In genomic region chr20:34337982-34338756, GRCh38 we compare ENCODE assay signal across 16 cellular contexts. TPM values are rescaled to one million over a fixed set of nuclear protein-coding genes. Genes with fewer than 3 reads are reported as not detected.
DNase-seq lines count a peak whose midpoint lies in the region; ATAC-seq, FAIRE-seq and TF ChIP-seq lines count a peak whose summit lies in the region.
"Had no signal": no experiment of that assay in that cellular context is flagged by ENCODE, and none has a peak within 500 bp of the region (broad histone marks: within the 10 kb centered on the region; RNA-seq: fewer than 3 reads in every experiment).

No MANE protein-coding gene starts in this region.

- H3K27me3 ChIP-seq in BLaER1, result no peaks in the 10 kb centered on the region
- H3K27me3 ChIP-seq in OCI-LY1 (ENCODE audit: insufficient read depth, low read length), result no peaks in the 10 kb centered on the region
- H3K27me3 ChIP-seq in brain microvascular endothelial cell (replicated peaks), result no peaks in the 10 kb centered on the region
- no peaks in the 10 kb centered on the region for H3K27me3 ChIP-seq in Caco-2 (replicated peaks; ENCODE audit: control insufficient read depth, insufficient read depth, low read length)
- H3K27me3 ChIP-seq: SJSA1, testis had no signal

- H3K4me1 Mint-ChIP-seq in Caco-2 (ENCODE audit: low read depth, unreplicated experiment), result peaks cover 20% of the 10 kb centered on the region
- peaks cover 6% of the 10 kb centered on the region for H3K4me1 Mint-ChIP-seq in activated naive CD8-positive, alpha-beta T cell treated with anti-CD3 and anti-CD28 coated beads for 36 hours

- H3F3A ChIP-seq in OCI-LY1 (ENCODE audit: insufficient read depth, low read length), result peaks cover 4% of the 10 kb centered on the region

- H3K9me2 ChIP-seq in OCI-LY1 (ENCODE audit: low read depth, low read length), result no peaks in the 10 kb centered on the region

- DNase-seq in GM18507 (ENCODE audit: extremely low spot score, insufficient read length, low read depth) (no peak), brain microvascular endothelial cell (no peak), Caco-2 (no peak), epidermal melanocyte (ENCODE audit: insufficient read length, low spot score) (no peak)
- no peak for DNase-seq in activated naive CD8-positive, alpha-beta T cell treated with anti-CD3 and anti-CD28 coated beads for 36 hours
- DNase-seq: activated CD8-positive, alpha-beta T cell treated with anti-CD3 and anti-CD28 coated beads for 36 hours; foreskin fibroblast; KBM-7; NCI-H2227 treated with DMSO at 0.1 percent for 48 hours; testis had no signal

- ATAC-seq in esophagus mucosa, result peak; percentile 24
- ATAC-seq: activated CD8-positive, alpha-beta T cell treated with anti-CD3 and anti-CD28 coated beads for 36 hours; activated naive CD4-positive, alpha-beta T cell treated with anti-CD3 and anti-CD28 coated beads, Interleukin-2, amount 50 U/mL, for 72 hours; naive thymus-derived CD8-positive, alpha-beta T cell had no signal

- BruUV-seq in Caco-2 (replicated peaks; lab: Mats Ljungman, UMichigan), result no TSS peak

- no peaks in the 10 kb centered on the region for H3K79me2 ChIP-seq in OCI-LY1 (ENCODE audit: insufficient read depth, low read length)

- peak overlapping the region; percentile 89 for H3K27ac ChIP-seq in BLaER1
- H3K27ac ChIP-seq in OCI-LY1 (ENCODE audit: low read depth, low read length, poor library complexity, severe bottlenecking), result peak overlapping the region; percentile 89
- no peak overlapping the region for H3K27ac ChIP-seq in brain microvascular endothelial cell
- H3K27ac ChIP-seq: SJSA1, testis had no signal

- H3K9me3 ChIP-seq in BLaER1 (no peaks in the 10 kb centered on the region), OCI-LY1 (ENCODE audit: low read length) (no peaks in the 10 kb centered on the region), Caco-2 (no peaks in the 10 kb centered on the region)
- H3K9me3 ChIP-seq: SJSA1, testis had no signal

- H4K20me1 ChIP-seq in BLaER1 (no peaks in the 10 kb centered on the region), OCI-LY1 (ENCODE audit: insufficient read depth, low read length) (no peaks in the 10 kb centered on the region)

- CTCF ChIA-PET in Caco-2 (lab: Charles Lee), result interaction anchor here (0.5 to 7.6 kb wide), 5 partner anchors 26 to 748 kb away, joined by 3 to 58 read pairs (median 3); partner anchors contain the start of gene TP53INP2

- no peak overlapping the region for H3K4me3 Mint-ChIP-seq in Caco-2 (ENCODE audit: unreplicated experiment)
- no peak overlapping the region for H3K4me3 Mint-ChIP-seq in activated naive CD8-positive, alpha-beta T cell treated with anti-CD3 and anti-CD28 coated beads for 36 hours
- H3K4me3 Mint-ChIP-seq: activated CD8-positive, alpha-beta T cell treated with anti-CD3 and anti-CD28 coated beads for 36 hours had no signal

- H3K36me3 ChIP-seq in BLaER1 (no peaks in the 10 kb centered on the region), OCI-LY1 (ENCODE audit: insufficient read depth, low read length) (no peaks in the 10 kb centered on the region), brain microvascular endothelial cell (replicated peaks) (no peaks in the 10 kb centered on the region), Caco-2 (ENCODE audit: control insufficient read depth, insufficient read depth, low read length) (no peaks in the 10 kb centered on the region)
- H3K36me3 ChIP-seq: SJSA1 had no signal

- no peaks in the 10 kb centered on the region for H3K36me3 Mint-ChIP-seq in Caco-2 (ENCODE audit: insufficient read depth, unreplicated experiment)
- no peaks in the 10 kb centered on the region for H3K36me3 Mint-ChIP-seq in activated naive CD8-positive, alpha-beta T cell treated with anti-CD3 and anti-CD28 coated beads for 36 hours
- H3K36me3 Mint-ChIP-seq: activated naive CD4-positive, alpha-beta T cell treated with anti-CD3 and anti-CD28 coated beads, Interleukin-2, amount 50 U/mL, for 72 hours; naive thymus-derived CD8-positive, alpha-beta T cell had no signal

- POLR2A ChIA-PET in Caco-2 (lab: Charles Lee), result interaction anchor here (0.5 to 0.7 kb wide), 2 partner anchors 25 to 525 kb away, joined by 3 to 4 read pairs; partner anchors contain the start of gene ITCH

- TF ChIP-seq CTCF in OCI-LY1 (IDR thresholded peaks at IDR 0.05; ENCODE audit: low read length), result no peak
- TF ChIP-seq CTCF in brain microvascular endothelial cell (IDR thresholded peaks at IDR 0.05; ENCODE audit: low read depth, low read length, missing control alignments), result no peak
- TF ChIP-seq CTCF in Caco-2 (IDR thresholded peaks at IDR 0.05; ENCODE audit: insufficient read depth in 1 of 2, low read depth in 1 of 2, low read length in 1 of 2, severe bottlenecking in 1 of 2, unreplicated experiment in 1 of 2), result no peak

- peak overlapping the region; percentile 48; the same call in 1 of the 2 replicates for H2AFZ ChIP-seq in OCI-LY1 (ENCODE audit: low read length)

- H3K4me2 ChIP-seq in BLaER1 (peak overlapping the region; percentile 93), OCI-LY1 (ENCODE audit: low read length) (peak overlapping the region; percentile 78)

- H3K4me1 ChIP-seq in BLaER1 (peaks cover 66% of the 10 kb centered on the region), OCI-LY1 (ENCODE audit: insufficient read depth, low read length, severe bottlenecking) (peaks cover 32% of the 10 kb centered on the region), Caco-2 (peaks cover 25% of the 10 kb centered on the region)

- H3K27me3 Mint-ChIP-seq in Caco-2 (ENCODE audit: insufficient read depth, unreplicated experiment), result no peaks in the 10 kb centered on the region
- no peaks in the 10 kb centered on the region for H3K27me3 Mint-ChIP-seq in activated naive CD8-positive, alpha-beta T cell treated with anti-CD3 and anti-CD28 coated beads for 36 hours
- H3K27me3 Mint-ChIP-seq: activated CD8-positive, alpha-beta T cell treated with anti-CD3 and anti-CD28 coated beads for 36 hours; naive thymus-derived CD8-positive, alpha-beta T cell had no signal

- H3K27ac Mint-ChIP-seq in Caco-2 (ENCODE audit: unreplicated experiment), result no peak overlapping the region
- no peak overlapping the region for H3K27ac Mint-ChIP-seq in activated naive CD8-positive, alpha-beta T cell treated with anti-CD3 and anti-CD28 coated beads for 36 hours
- H3K27ac Mint-ChIP-seq: activated CD8-positive, alpha-beta T cell treated with anti-CD3 and anti-CD28 coated beads for 36 hours; activated naive CD4-positive, alpha-beta T cell treated with anti-CD3 and anti-CD28 coated beads, Interleukin-2, amount 50 U/mL, for 72 hours had no signal

- no peaks in the 10 kb centered on the region for H3K9me3 Mint-ChIP-seq in Caco-2 (ENCODE audit: unreplicated experiment)
- H3K9me3 Mint-ChIP-seq in activated naive CD8-positive, alpha-beta T cell treated with anti-CD3 and anti-CD28 coated beads for 36 hours, result no peaks in the 10 kb centered on the region
- H3K9me3 Mint-ChIP-seq: activated CD8-positive, alpha-beta T cell treated with anti-CD3 and anti-CD28 coated beads for 36 hours; activated naive CD4-positive, alpha-beta T cell treated with anti-CD3 and anti-CD28 coated beads, Interleukin-2, amount 50 U/mL, for 72 hours; naive thymus-derived CD8-positive, alpha-beta T cell had no signal

- intact Hi-C loops in Caco-2 (cut with micrococcal nuclease; ENCODE audit: unreplicated experiment), result no loop called here

- FAIRE-seq in GM18507 (lab: Jason Lieb, UNC), result peak; percentile 89

- H3K9ac ChIP-seq in BLaER1 (peak overlapping the region; percentile 78), OCI-LY1 (ENCODE audit: low read length) (peak overlapping the region; percentile 72)

- H3K4me3 ChIP-seq in BLaER1 (peak overlapping the region; percentile 66), OCI-LY1 (ENCODE audit: low read depth, low read length, poor library complexity, severe bottlenecking) (peak overlapping the region; percentile 67), brain microvascular endothelial cell (ENCODE audit: low read depth, low read length) (no peak overlapping the region), Caco-2 (ENCODE audit: low read depth, low read length) (no peak overlapping the region)
- H3K4me3 ChIP-seq: SJSA1, testis had no signal

- in situ Hi-C loops in brain microvascular endothelial cell (cut with HindIII; ENCODE audit: low pct_ligation_motif_present, low sequenced_read_pairs), result no loop called here

RNA-seq across cellular contexts. Expression of gene ITCH, which starts 24.9 kb away (rescaled TPM):
- 57.5 TPM for total RNA-seq in esophagus mucosa
- 135 and 138 TPM in 2 replicates for total RNA-seq in Caco-2 (2022)
- total RNA-seq in activated naive CD8-positive, alpha-beta T cell treated with anti-CD3 and anti-CD28 coated beads for 36 hours, result 10 to 100 TPM; 45.1 to 55.2 TPM

RNA-seq across cellular contexts. Expression of gene AHCY, which starts 35.0 kb away (rescaled TPM):
- total RNA-seq in esophagus mucosa (138 TPM), Caco-2 (2022) (665 and 691 TPM in 2 replicates)
- 100 to 1,000 TPM; 245 to 254 TPM for total RNA-seq in activated naive CD8-positive, alpha-beta T cell treated with anti-CD3 and anti-CD28 coated beads for 36 hours

Comparison
In these comparisons a context has a peak if more than half of its experiments do, and no peak if none do; other contexts are left out.
1. H3K4me3 ChIP-seq: peak in BLaER1 (single experiment) and OCI-LY1 (single experiment); none in brain microvascular endothelial cell (single experiment) and Caco-2 (single experiment).